ENCODE assay signal across 7 cellular contexts in genomic region chr2:135876770-135877169, GRCh38. TPM values are rescaled to one million over a fixed set of nuclear protein-coding genes. Genes with fewer than 3 reads are reported as not detected.
DNase-seq lines count a peak whose midpoint lies in the region; TF ChIP-seq lines count a peak whose summit lies in the region.
"Not testable (repeated sequence)": the region's sequence is repeated elsewhere in the genome, so short reads cannot be mapped to it uniquely, and the experiment has no call there.

No MANE protein-coding gene starts in this region.

- peak overlapping the region; percentile 67 for H3K4me2 ChIP-seq in Loucy (ENCODE audit: low read depth, low read length, poor library complexity, severe bottlenecking)

- H3K79me2 ChIP-seq in Loucy (ENCODE audit: insufficient read depth, low read length), result peaks cover 45% of the 10 kb centered on the region

- peaks cover 29% of the 10 kb centered on the region for H3K4me1 Mint-ChIP-seq in activated CD4-positive, alpha-beta T cell treated with anti-CD3 and anti-CD28 coated beads, Interleukin-2, amount 10 ng/mL, durations not matched to agents 24 days and 14 days
- H3K4me1 Mint-ChIP-seq in brain, result peaks cover 36% of the 10 kb centered on the region

- 80 to 90% methylated on average over 15 of the region's 15 CpGs for WGBS in sigmoid colon, 2 donors

- H3K27ac Mint-ChIP-seq in activated CD4-positive, alpha-beta T cell treated with anti-CD3 and anti-CD28 coated beads, Interleukin-2, amount 10 ng/mL, durations not matched to agents 24 days and 14 days, result peak overlapping the region; percentile 89
- H3K27ac Mint-ChIP-seq in brain, result peak overlapping the region; percentile 81 to 97 (median 85)

- peaks cover 37% of the 10 kb centered on the region for H3K4me1 ChIP-seq in Loucy (ENCODE audit: insufficient read depth, low read length, poor library complexity, severe bottlenecking)
- H3K4me1 ChIP-seq in mononuclear cell (ENCODE audit: insufficient read depth, low read length), result peaks cover 27% of the 10 kb centered on the region
- H3K4me1 ChIP-seq in sigmoid colon, result peaks cover 0 to 18% (median 13%) of the 10 kb centered on the region in 4 donors

- intact Hi-C loops in activated CD4-positive, alpha-beta T cell treated with anti-CD3 and anti-CD28 coated beads, Interleukin-2, amount 10 ng/mL, durations not matched to agents 24 days and 14 days (cut with micrococcal nuclease), result loop anchor here (1.0 to 2.0 kb wide), 5 partner anchors 109 to 957 kb away; partner anchors contain the start of genes DARS1, R3HDM1, UBXN4 and ZRANB3
- intact Hi-C loops in sigmoid colon (cut with DNase I), result loop anchor here (5.0 kb wide), 1 partner anchor 134 kb away; the partner anchor contains the start of gene UBXN4

- DNase-seq in GM06990 (ENCODE audit: extremely low read depth, insufficient read length); foreskin fibroblast; sigmoid colon: not testable (repeated sequence)
- peak; percentile 64 for DNase-seq in activated CD4-positive, alpha-beta T cell treated with anti-CD3 and anti-CD28 coated beads, Interleukin-2, amount 10 ng/mL, durations not matched to agents 24 days and 14 days

- not testable (repeated sequence) for H3K9me2 ChIP-seq in Loucy (replicated peaks; ENCODE audit: low read depth, low read length)

- not testable (repeated sequence) for H3K27me3 Mint-ChIP-seq in activated CD4-positive, alpha-beta T cell treated with anti-CD3 and anti-CD28 coated beads, Interleukin-2, amount 10 ng/mL, durations not matched to agents 24 days and 14 days; brain

- peak overlapping the region; percentile 56 to 90 (median 88) for H3K27ac ChIP-seq in sigmoid colon

- TF ChIP-seq CTCF in GM06990 (IDR thresholded peaks at IDR 0.05; ENCODE audit: insufficient read depth, low read length, poor library complexity, severe bottlenecking); Loucy (conservative IDR thresholded peaks at IDR 0.05; ENCODE audit: low read length); brain (conservative IDR thresholded peaks at IDR 0.05); foreskin fibroblast (IDR thresholded peaks at IDR 0.05; ENCODE audit: low read depth, low read length); sigmoid colon (IDR thresholded peaks at IDR 0.05): not testable (repeated sequence)

- H3K9ac ChIP-seq in Loucy (ENCODE audit: low read depth, low read length, poor library complexity, severe bottlenecking), result peak overlapping the region; percentile 98

- H3F3A ChIP-seq in Loucy (ENCODE audit: low read depth), result not testable (repeated sequence)

- peak overlapping the region; percentile 83 for H3K4me3 Mint-ChIP-seq in activated CD4-positive, alpha-beta T cell treated with anti-CD3 and anti-CD28 coated beads, Interleukin-2, amount 10 ng/mL, durations not matched to agents 24 days and 14 days
- peak overlapping the region; percentile 86 to 95 (median 93) for H3K4me3 Mint-ChIP-seq in brain

- TF ChIP-seq EP300 in sigmoid colon (IDR thresholded peaks at IDR 0.05), result not testable (repeated sequence)

- H3K9me3 Mint-ChIP-seq in activated CD4-positive, alpha-beta T cell treated with anti-CD3 and anti-CD28 coated beads, Interleukin-2, amount 10 ng/mL, durations not matched to agents 24 days and 14 days; brain: not testable (repeated sequence)

- H4K20me1 ChIP-seq in Loucy (ENCODE audit: insufficient read depth, low read length, poor library complexity, severe bottlenecking), result peaks cover 29% of the 10 kb centered on the region

- H2AFZ ChIP-seq in Loucy (ENCODE audit: low read length), result peak overlapping the region; percentile 95

- H3K27me3 ChIP-seq in GM06990 (replicated peaks; ENCODE audit: control insufficient read depth, insufficient read depth, low read length); Loucy (ENCODE audit: insufficient read depth, low read length, poor library complexity, severe bottlenecking); mononuclear cell (ENCODE audit: insufficient read depth, low read length); sigmoid colon: not testable (repeated sequence)

- H3K9me3 ChIP-seq in Loucy (ENCODE audit: insufficient read depth, low read depth, low read length); mononuclear cell (ENCODE audit: low read depth, low read length); sigmoid colon: not testable (repeated sequence)

- peaks cover 30% of the 10 kb centered on the region for H3K36me3 Mint-ChIP-seq in activated CD4-positive, alpha-beta T cell treated with anti-CD3 and anti-CD28 coated beads, Interleukin-2, amount 10 ng/mL, durations not matched to agents 24 days and 14 days (ENCODE audit: low read depth)
- H3K36me3 Mint-ChIP-seq in brain, result peaks cover 13% of the 10 kb centered on the region

- not testable (repeated sequence) for H3K36me3 ChIP-seq in GM06990 (ENCODE audit: control insufficient read depth, insufficient read depth, low read length); sigmoid colon
- H3K36me3 ChIP-seq in Loucy (ENCODE audit: insufficient read depth, low read length), result peaks cover 11% of the 10 kb centered on the region; the same call in 1 of the 2 replicates

- not testable (repeated sequence) for TF ChIP-seq POLR2A in sigmoid colon (IDR thresholded peaks at IDR 0.05)

- H3K4me3 ChIP-seq in GM06990 (replicated peaks; ENCODE audit: low read depth, low read length) (peak overlapping the region; percentile 76), Loucy (ENCODE audit: low read length, poor library complexity, severe bottlenecking) (peak overlapping the region; percentile 99), foreskin fibroblast (ENCODE audit: low read depth in 1 of 2, low read length in 2 of 2) (peak overlapping the region; percentile 72 to 82), mononuclear cell (ENCODE audit: low read length) (peak overlapping the region; percentile 69), sigmoid colon (peak overlapping the region; percentile 50 to 96 (median 73))

RNA-seq across cellular contexts. Expression of gene MCM6, which starts 0.5 kb away (rescaled TPM):
- total RNA-seq in activated CD4-positive, alpha-beta T cell treated with anti-CD3 and anti-CD28 coated beads, Interleukin-2, amount 10 ng/mL, durations not matched to agents 24 days and 14 days, result 196 and 197 TPM in 2 replicates
- 37.8 TPM for polyA plus RNA-seq in brain (ENCODE audit: insufficient read depth, low read depth, low replicate concordance)
- total RNA-seq in mononuclear cell, result 29.5 TPM
- 1 to 10 TPM; 7.5 to 9.9 (median 9.4) TPM for total RNA-seq in sigmoid colon
- 10 to 100 TPM in 1 of 3 donors, 1 to 10 TPM in 2; 6.0 to 22.2 (median 6.7) TPM for polyA plus RNA-seq in sigmoid colon

RNA-seq across cellular contexts. Expression of gene LCT, which starts 39.8 kb away (rescaled TPM):
- 0.31 and 0.51 TPM in 2 replicates for total RNA-seq in activated CD4-positive, alpha-beta T cell treated with anti-CD3 and anti-CD28 coated beads, Interleukin-2, amount 10 ng/mL, durations not matched to agents 24 days and 14 days
- polyA plus RNA-seq in brain (ENCODE audit: insufficient read depth, low read depth, low replicate concordance) (not detected), sigmoid colon (under 1 TPM in 2 of 3 donors, not detected in 1; 0.03 to 0.23 TPM)
- total RNA-seq in mononuclear cell (0.10 TPM), sigmoid colon (under 1 TPM in 1 of 4 donors, not detected in 3; under 0.01 TPM)
